In the genomic region with DNA sequence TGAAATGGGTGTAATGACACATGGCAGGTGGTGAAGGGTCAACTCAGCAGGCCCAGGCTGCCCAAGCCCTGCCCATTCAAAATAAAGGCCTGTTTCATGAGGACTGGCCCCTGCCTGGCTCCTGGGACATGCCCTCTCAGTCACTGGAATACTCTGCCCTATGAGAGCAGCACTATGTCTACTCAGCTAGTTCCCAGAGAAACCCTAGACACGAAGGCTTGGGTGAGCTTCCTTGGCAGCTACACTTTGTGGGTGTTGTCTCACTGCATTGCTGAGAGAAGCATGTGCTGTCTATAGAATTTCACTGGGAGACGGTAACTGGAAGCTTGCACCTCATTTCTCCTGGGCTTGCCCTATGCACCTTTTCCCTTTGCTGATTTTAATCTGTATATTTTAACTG, we compare ENCODE assay signal across 19 cellular contexts.
"Had no signal": no experiment of that assay in that cellular context is flagged by ENCODE, and none has a peak within 500 bp of the region (broad histone marks: within the 10 kb centered on the region; RNA-seq: fewer than 3 reads in every experiment).

No MANE protein-coding gene starts in this region.

- H3K27ac Mint-ChIP-seq: natural killer cell; neural progenitor cell; stimulated activated memory B cell treated with anti-CD40 and anti-IgM and Interleukin-4, amounts not matched to agents 10 μg/mL and 1 μg/mL and 100 μg/mL, for 72 hours; stimulated activated naive CD8-positive, alpha-beta T cell treated with anti-CD3 and anti-CD28 coated beads, Interleukin-15, Interleukin-2, amounts not matched to agents 100 ng/mL and 50 ng/mL, for 24 hours had no signal

- H3K4me1 ChIP-seq: heart left ventricle, psoas muscle, right lobe of liver, uterus had no signal

- DNase-seq: effector CD4-positive, alpha-beta T cell; heart left ventricle; hippocampal formation; mammary epithelial cell; natural killer cell; occipital lobe; psoas muscle; retina; right lobe of liver; stimulated activated CD4-positive, alpha-beta T cell treated with anti-CD3 and anti-CD28 coated beads, Interleukin-4, amount 100 ng/mL, for 1 hour; tibial artery; upper lobe of left lung; uterus had no signal

- H3K4me1 Mint-ChIP-seq: natural killer cell; stimulated activated memory B cell treated with anti-CD40 and anti-IgM and Interleukin-4, amounts not matched to agents 10 μg/mL and 1 μg/mL and 100 μg/mL, for 72 hours had no signal

- H2AFZ ChIP-seq: neural progenitor cell had no signal

- ATAC-seq: heart left ventricle; left lobe of liver; natural killer cell; psoas muscle; right lobe of liver; stimulated activated memory B cell treated with anti-CD40 and anti-IgM and Interleukin-4, amounts not matched to agents 10 μg/mL and 1 μg/mL and 100 μg/mL, for 72 hours had no signal

- H3K9ac ChIP-seq: neural progenitor cell had no signal

- H3K9me3 Mint-ChIP-seq: mesothelial cell of epicardium, neural progenitor cell had no signal

- H3K36me3 ChIP-seq: heart left ventricle, neural progenitor cell, right lobe of liver, tibial artery, upper lobe of left lung, uterus had no signal

- H3K27me3 ChIP-seq: heart left ventricle, neural progenitor cell, right lobe of liver, tibial artery, upper lobe of left lung, uterus had no signal

- H3K9me3 ChIP-seq: psoas muscle, right lobe of liver, tibial artery, upper lobe of left lung, uterus had no signal

- H3K27me3 Mint-ChIP-seq: stimulated activated memory B cell treated with anti-CD40 and anti-IgM and Interleukin-4, amounts not matched to agents 10 μg/mL and 1 μg/mL and 100 μg/mL, for 72 hours; stimulated activated naive CD8-positive, alpha-beta T cell treated with anti-CD3 and anti-CD28 coated beads, Interleukin-15, Interleukin-2, amounts not matched to agents 100 ng/mL and 50 ng/mL, for 24 hours had no signal

- H3K4me3 Mint-ChIP-seq: mesothelial cell of epicardium; natural killer cell; neural progenitor cell; stimulated activated memory B cell treated with anti-CD40 and anti-IgM and Interleukin-4, amounts not matched to agents 10 μg/mL and 1 μg/mL and 100 μg/mL, for 72 hours; stimulated activated naive CD8-positive, alpha-beta T cell treated with anti-CD3 and anti-CD28 coated beads, Interleukin-15, Interleukin-2, amounts not matched to agents 100 ng/mL and 50 ng/mL, for 24 hours had no signal

- H3K36me3 Mint-ChIP-seq: mesothelial cell of epicardium; natural killer cell; neural progenitor cell; stimulated activated memory B cell treated with anti-CD40 and anti-IgM and Interleukin-4, amounts not matched to agents 10 μg/mL and 1 μg/mL and 100 μg/mL, for 72 hours had no signal

- H3K4me3 ChIP-seq: coronary artery, heart left ventricle, neural progenitor cell, psoas muscle, right lobe of liver, tibial artery, upper lobe of left lung, uterus had no signal

- H3K27ac ChIP-seq: heart left ventricle, neural progenitor cell, psoas muscle, right lobe of liver, upper lobe of left lung, uterus had no signal

- H3K4me2 ChIP-seq: neural progenitor cell had no signal
